26 cellular contexts compared by ENCODE assay signal in the genomic region with DNA sequence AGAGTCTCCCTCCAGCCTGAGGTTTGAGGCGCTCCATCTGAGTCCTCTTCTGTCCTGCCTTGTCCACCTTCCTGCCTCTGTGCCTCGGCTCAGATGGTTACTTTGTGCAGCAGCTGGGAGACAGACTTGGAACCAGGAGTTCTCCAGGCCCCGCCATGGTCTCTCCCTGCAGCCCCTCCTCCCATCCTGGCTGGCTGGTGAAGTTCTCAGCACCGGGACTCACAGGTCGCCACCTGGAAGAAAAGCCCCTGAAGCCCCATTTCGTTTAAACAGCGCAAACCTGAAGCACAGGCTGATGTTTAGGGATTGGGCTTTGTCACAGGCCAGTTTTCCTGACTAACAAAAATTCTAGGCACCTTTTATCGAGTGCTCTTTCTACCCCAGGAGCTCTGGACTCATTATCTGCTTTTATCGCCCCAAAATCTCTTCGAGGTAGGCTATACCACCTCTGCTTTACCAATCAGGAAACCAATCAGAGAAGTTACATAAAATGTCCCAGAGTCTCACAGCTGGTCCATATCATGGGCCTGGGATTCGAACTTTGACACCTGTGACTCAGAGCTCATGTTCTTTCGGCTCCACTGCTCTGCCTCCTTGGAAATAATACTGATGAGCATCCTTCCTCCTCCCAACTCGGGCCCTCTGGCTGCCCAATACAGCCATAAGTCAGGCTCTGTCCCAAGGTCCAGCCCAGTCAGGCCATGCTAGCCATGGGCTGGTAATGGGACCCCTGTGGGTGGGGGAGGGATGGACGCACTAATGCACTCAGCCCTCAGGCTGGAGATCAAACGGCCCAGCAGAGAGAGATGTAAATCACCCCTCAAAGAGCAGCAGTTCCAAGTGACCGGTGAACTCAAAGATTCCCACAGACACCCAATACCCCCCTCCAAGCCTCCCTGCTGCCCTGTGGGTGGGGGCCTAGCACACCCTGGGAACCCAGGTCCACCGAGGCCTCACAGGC.
"Had no signal": no experiment of that assay in that cellular context is flagged by ENCODE, and none has a peak within 500 bp of the region (broad histone marks: within the 10 kb centered on the region; RNA-seq: fewer than 3 reads in every experiment).

No MANE protein-coding gene starts in this region.

- H3K4me3 Mint-ChIP-seq: activated B cell treated with CpG ODN at 0.5 μM for 24 hours; activated CD4-positive, alpha-beta T cell treated with anti-CD3 and anti-CD28 coated beads for 36 hours; activated CD8-positive, alpha-beta memory T cell treated with anti-CD3 and anti-CD28 coated beads, Interleukin-2, amount 10 ng/mL, durations not matched to agents 7 days and 5 days; activated CD8-positive, alpha-beta T cell treated with anti-CD3 and anti-CD28 coated beads, Interleukin-2, amount 10 ng/mL, durations not matched to agents 7 days and 5 days; activated naive CD4-positive, alpha-beta T cell treated with anti-CD3 and anti-CD28 coated beads for 36 hours; activated naive CD8-positive, alpha-beta T cell treated with anti-CD3 and anti-CD28 coated beads for 36 hours; activated T-cell treated with anti-CD3 and anti-CD28 coated beads, Interleukin-2, amount 50 U/mL, for 72 hours; naive thymus-derived CD4-positive, alpha-beta T cell; T-helper 2 cell treated with Interferon-gamma antibody and Interleukin-4, amounts not matched to agents 5 μg/mL and 100 μg/mL, for 36 hours had no signal

- DNase-seq: activated B cell treated with CpG ODN at 0.5 μM for 24 hours; activated CD4-positive, alpha-beta T cell treated with anti-CD3 and anti-CD28 coated beads for 36 hours; activated CD8-positive, alpha-beta memory T cell treated with anti-CD3 and anti-CD28 coated beads, Interleukin-2, amount 10 ng/mL, durations not matched to agents 7 days and 5 days; activated CD8-positive, alpha-beta T cell treated with anti-CD3 and anti-CD28 coated beads, Interleukin-2, amount 10 ng/mL, durations not matched to agents 7 days and 5 days; activated effector memory CD4-positive, alpha-beta T cell treated with anti-CD3 and anti-CD28 coated beads, Interleukin-2, amount 50 U/mL, for 16 hours; activated naive CD4-positive, alpha-beta T cell treated with anti-CD3 and anti-CD28 coated beads for 36 hours; activated naive CD8-positive, alpha-beta T cell treated with anti-CD3 and anti-CD28 coated beads for 36 hours; activated T-cell treated with anti-CD3 and anti-CD28 coated beads, Interleukin-2, amount 50 U/mL, for 72 hours; aorta; body of pancreas; dermis blood vessel endothelial cell; effector CD4-positive, alpha-beta T cell; left colon; midbrain; naive thymus-derived CD4-positive, alpha-beta T cell; pancreas; psoas muscle; right cardiac atrium; stimulated activated CD4-positive, alpha-beta T cell treated with anti-CD3 and anti-CD28 coated beads, Interleukin-4, amount 100 ng/mL, for 1 hour; stimulated activated naive CD8-positive, alpha-beta T cell treated with anti-CD3 and anti-CD28 coated beads, Interleukin-15, Interleukin-2, amounts not matched to agents 100 U/mL and 50 U/mL, for 24 hours; T-helper 1 cell; testis; transverse colon had no signal

- H3K4me1 ChIP-seq: adrenal gland, body of pancreas, pancreas, psoas muscle, testis, transverse colon had no signal

- H3K4me1 Mint-ChIP-seq: activated B cell treated with CpG ODN at 0.5 μM for 24 hours; activated CD4-positive, alpha-beta T cell treated with anti-CD3 and anti-CD28 coated beads for 36 hours; activated CD8-positive, alpha-beta memory T cell treated with anti-CD3 and anti-CD28 coated beads, Interleukin-2, amount 10 ng/mL, durations not matched to agents 7 days and 5 days; activated naive CD8-positive, alpha-beta T cell treated with anti-CD3 and anti-CD28 coated beads for 36 hours had no signal

- H3K36me3 Mint-ChIP-seq: activated CD8-positive, alpha-beta memory T cell treated with anti-CD3 and anti-CD28 coated beads, Interleukin-2, amount 10 ng/mL, durations not matched to agents 7 days and 5 days; activated naive CD8-positive, alpha-beta T cell treated with anti-CD3 and anti-CD28 coated beads for 36 hours; naive thymus-derived CD4-positive, alpha-beta T cell had no signal

- H3K27me3 Mint-ChIP-seq: activated CD4-positive, alpha-beta T cell treated with anti-CD3 and anti-CD28 coated beads for 36 hours; activated CD8-positive, alpha-beta memory T cell treated with anti-CD3 and anti-CD28 coated beads, Interleukin-2, amount 10 ng/mL, durations not matched to agents 7 days and 5 days; activated naive CD8-positive, alpha-beta T cell treated with anti-CD3 and anti-CD28 coated beads for 36 hours had no signal

- H3K36me3 ChIP-seq: adrenal gland, neutrophil, pancreas, transverse colon had no signal

- H3K27me3 ChIP-seq: adrenal gland, body of pancreas, neutrophil, pancreas, testis, transverse colon had no signal

- H3K9me3 Mint-ChIP-seq: activated B cell treated with CpG ODN at 0.5 μM for 24 hours; activated naive CD4-positive, alpha-beta T cell treated with anti-CD3 and anti-CD28 coated beads for 36 hours; activated naive CD8-positive, alpha-beta T cell treated with anti-CD3 and anti-CD28 coated beads for 36 hours; activated T-cell treated with anti-CD3 and anti-CD28 coated beads, Interleukin-2, amount 50 U/mL, for 72 hours; naive thymus-derived CD4-positive, alpha-beta T cell; T-helper 2 cell treated with Interferon-gamma antibody and Interleukin-4, amounts not matched to agents 5 μg/mL and 100 μg/mL, for 36 hours had no signal

- ATAC-seq: activated CD4-positive, alpha-beta T cell treated with anti-CD3 and anti-CD28 coated beads for 36 hours; activated CD8-positive, alpha-beta memory T cell treated with anti-CD3 and anti-CD28 coated beads, Interleukin-2, amount 10 ng/mL, durations not matched to agents 7 days and 5 days; activated CD8-positive, alpha-beta T cell treated with anti-CD3 and anti-CD28 coated beads, Interleukin-2, amount 10 ng/mL, durations not matched to agents 7 days and 5 days; activated T-cell treated with anti-CD3 and anti-CD28 coated beads, Interleukin-2, amount 50 U/mL, for 72 hours; body of pancreas; left colon; naive thymus-derived CD4-positive, alpha-beta T cell; pancreas; psoas muscle; right cardiac atrium; stimulated activated naive CD8-positive, alpha-beta T cell treated with anti-CD3 and anti-CD28 coated beads, Interleukin-15, Interleukin-2, amounts not matched to agents 100 U/mL and 50 U/mL, for 24 hours had no signal

- H3K4me3 ChIP-seq: adrenal gland, body of pancreas, pancreas, psoas muscle, testis, transverse colon had no signal

- H3K27ac ChIP-seq: adrenal gland, body of pancreas, neutrophil, pancreas, psoas muscle, testis, transverse colon had no signal

- H3K27ac Mint-ChIP-seq: activated B cell treated with CpG ODN at 0.5 μM for 24 hours; activated CD4-positive, alpha-beta T cell treated with anti-CD3 and anti-CD28 coated beads for 36 hours; activated CD8-positive, alpha-beta memory T cell treated with anti-CD3 and anti-CD28 coated beads, Interleukin-2, amount 10 ng/mL, durations not matched to agents 7 days and 5 days; activated CD8-positive, alpha-beta T cell treated with anti-CD3 and anti-CD28 coated beads, Interleukin-2, amount 10 ng/mL, durations not matched to agents 7 days and 5 days; activated naive CD4-positive, alpha-beta T cell treated with anti-CD3 and anti-CD28 coated beads for 36 hours; activated naive CD8-positive, alpha-beta T cell treated with anti-CD3 and anti-CD28 coated beads for 36 hours; activated T-cell treated with anti-CD3 and anti-CD28 coated beads, Interleukin-2, amount 50 U/mL, for 72 hours; naive thymus-derived CD4-positive, alpha-beta T cell; T-helper 2 cell treated with Interferon-gamma antibody and Interleukin-4, amounts not matched to agents 5 μg/mL and 100 μg/mL, for 36 hours had no signal

- H3K9me3 ChIP-seq: adrenal gland, body of pancreas, neutrophil, pancreas, psoas muscle, testis, transverse colon had no signal
